Comparison of ENCODE assay signal across 8 cellular contexts in the genomic region with DNA sequence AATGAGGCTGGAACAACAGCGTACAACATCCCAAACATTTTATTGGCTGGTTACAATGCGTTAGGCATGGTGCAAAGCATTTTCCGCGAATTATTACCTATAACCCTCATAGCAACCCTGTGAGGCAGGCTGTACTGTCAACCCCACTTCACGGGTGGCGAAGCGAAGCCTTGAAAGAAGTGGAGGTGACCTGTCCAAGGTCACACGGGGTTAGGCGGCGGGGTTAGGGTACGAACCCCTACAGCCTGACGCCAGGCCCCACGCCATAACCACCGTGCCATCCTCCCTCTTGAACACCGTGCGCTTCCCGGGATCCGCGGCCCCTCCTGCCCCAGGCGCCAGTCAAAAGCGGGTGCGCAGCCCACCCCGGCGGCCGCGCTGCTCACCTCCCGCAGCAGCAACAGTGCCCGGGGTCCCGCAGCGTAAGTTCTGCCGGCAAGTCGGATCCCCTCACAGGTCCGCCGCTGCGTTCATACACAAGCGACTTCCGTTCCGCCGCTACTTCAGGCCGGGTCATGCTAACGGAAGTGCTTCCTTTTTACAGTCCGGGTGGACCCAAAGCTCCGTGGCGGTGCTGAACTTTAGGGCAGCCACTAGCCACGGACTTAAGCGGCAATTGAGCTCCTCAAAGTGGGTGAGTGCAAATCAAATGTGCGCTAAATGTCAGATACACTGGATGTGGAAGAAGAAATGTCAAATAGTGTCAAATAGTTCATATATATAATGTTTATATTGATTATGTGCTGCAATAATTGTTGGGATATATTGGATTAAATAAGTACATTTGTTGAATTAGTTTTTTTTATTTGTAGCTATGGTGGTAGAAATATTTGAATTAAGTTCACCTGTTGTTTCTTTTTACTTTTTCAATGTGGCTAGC. TPM values are rescaled to one million over a fixed set of nuclear protein-coding genes. Genes with fewer than 3 reads are reported as not detected.
DNase-seq lines count a peak whose midpoint lies in the region; ATAC-seq and TF ChIP-seq lines count a peak whose summit lies in the region.

A gene with protein sequence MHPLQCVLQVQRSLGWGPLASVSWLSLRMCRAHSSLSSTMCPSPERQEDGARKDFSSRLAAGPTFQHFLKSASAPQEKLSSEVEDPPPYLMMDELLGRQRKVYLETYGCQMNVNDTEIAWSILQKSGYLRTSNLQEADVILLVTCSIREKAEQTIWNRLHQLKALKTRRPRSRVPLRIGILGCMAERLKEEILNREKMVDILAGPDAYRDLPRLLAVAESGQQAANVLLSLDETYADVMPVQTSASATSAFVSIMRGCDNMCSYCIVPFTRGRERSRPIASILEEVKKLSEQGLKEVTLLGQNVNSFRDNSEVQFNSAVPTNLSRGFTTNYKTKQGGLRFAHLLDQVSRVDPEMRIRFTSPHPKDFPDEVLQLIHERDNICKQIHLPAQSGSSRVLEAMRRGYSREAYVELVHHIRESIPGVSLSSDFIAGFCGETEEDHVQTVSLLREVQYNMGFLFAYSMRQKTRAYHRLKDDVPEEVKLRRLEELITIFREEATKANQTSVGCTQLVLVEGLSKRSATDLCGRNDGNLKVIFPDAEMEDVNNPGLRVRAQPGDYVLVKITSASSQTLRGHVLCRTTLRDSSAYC (minus strand): TSS at position 478 of the 880 bp plus-strand sequence. CDS start 4,455 bp downstream, outside the sequence.

- TF ChIP-seq CTCF in PC-9 (conservative IDR thresholded peaks at IDR 0.05) = no peak; the same call in 1 of the 2 replicates
- TF ChIP-seq CTCF in esophagus muscularis mucosa (IDR thresholded peaks at IDR 0.05) = peak in 1 of 3 experiments; percentile 45

- DNase-seq in Caki2 (ENCODE audit: low read depth) = peak; percentile 75
- DNase-seq in KG1 (lab: John Stamatoyannopoulos, UW) = peak; percentile 85
- peak; percentile 82 for DNase-seq in PC-9
- DNase-seq in activated T-cell treated with anti-CD3 and anti-CD28 coated beads, Interleukin-2, amount 50 U/mL, for 24 hours = peak; percentile 89
- DNase-seq in esophagus muscularis mucosa (ENCODE audit: extremely low spot score) = peak; percentile 95
- DNase-seq in stimulated activated CD8-positive, alpha-beta memory T cell treated with anti-CD3 and anti-CD28 coated beads, Interleukin-4, amount 100 ng/mL, for 48 hours = peak; percentile 89

- H3K27ac Mint-ChIP-seq in activated T-cell treated with anti-CD3 and anti-CD28 coated beads, Interleukin-2, amount 50 U/mL, for 24 hours = peak within 1 kb of the TSS; percentile 96

- H3K4me3 ChIP-seq in PC-9 = peak within 1 kb of the TSS; percentile 98
- peak within 1 kb of the TSS; percentile 77 to 100 (median 96) for H3K4me3 ChIP-seq in esophagus muscularis mucosa
- peak within 1 kb of the TSS; percentile 96 to 100 for H3K4me3 ChIP-seq in muscle layer of colon (ENCODE audit: low read depth in 1 of 2, low read length in 2 of 2)

- H3K27me3 ChIP-seq in PC-9 (ENCODE audit: insufficient read depth, low read depth) (no peaks in the 10 kb centered on the region), esophagus muscularis mucosa (no peaks in the 10 kb centered on the region), muscle layer of colon (ENCODE audit: control insufficient read depth in 1 of 2, insufficient read depth in 2 of 2, low read length in 2 of 2) (no peaks in the 10 kb centered on the region)

- no peaks in the 10 kb centered on the region for H3K9me3 Mint-ChIP-seq in activated T-cell treated with anti-CD3 and anti-CD28 coated beads, Interleukin-2, amount 50 U/mL, for 24 hours

- no peak within 1 kb of the TSS for H3K27ac ChIP-seq in PC-9
- peak within 1 kb of the TSS; percentile 73 to 82 (median 76) for H3K27ac ChIP-seq in esophagus muscularis mucosa (replicated peaks in 1 of 4)
- peak within 1 kb of the TSS; percentile 81 for H3K27ac ChIP-seq in muscle layer of colon (ENCODE audit: low read depth, low read length)

- no peak for TF ChIP-seq EP300 in esophagus muscularis mucosa (IDR thresholded peaks at IDR 0.05)

- in situ Hi-C loops in Caki2 (cut with HindIII; ENCODE audit: low pct_unique_long_range_greater_than_20kb, low sequenced_read_pairs) = no loop called here

- peaks cover 38% of the 10 kb centered on the region for H3K79me2 ChIP-seq in PC-9 (ENCODE audit: low read depth)

- peaks cover 15% of the 10 kb centered on the region; the same call in 1 of the 2 replicates for H4K20me1 ChIP-seq in PC-9 (ENCODE audit: insufficient read depth)

- H3K36me3 ChIP-seq in PC-9 (ENCODE audit: low read depth) (no peaks in the 10 kb centered on the region), esophagus muscularis mucosa (peaks cover 5 to 20% (median 16%) of the 10 kb centered on the region in 4 donors), muscle layer of colon (ENCODE audit: insufficient read depth, low read length) (no peaks in the 10 kb centered on the region)

- intact Hi-C loops in PC-9 (cut with micrococcal nuclease; ENCODE audit: unreplicated experiment) = loop anchor here (1.0 to 5.0 kb wide), 5 partner anchors 43 to 726 kb away; a partner anchor contains a TSS
- intact Hi-C loops in esophagus muscularis mucosa (cut with DNase I) = no loop called here

- H3K9me2 ChIP-seq in PC-9 (ENCODE audit: insufficient read depth) = no peaks in the 10 kb centered on the region

- peak within 1 kb of the TSS; percentile 85 for H3K4me2 ChIP-seq in PC-9

- peak within 1 kb of the TSS; percentile 93 for H3K4me3 Mint-ChIP-seq in activated T-cell treated with anti-CD3 and anti-CD28 coated beads, Interleukin-2, amount 50 U/mL, for 24 hours

- H3K4me1 ChIP-seq in PC-9 (replicated peaks; ENCODE audit: insufficient read depth) (peaks cover 13% of the 10 kb centered on the region), esophagus muscularis mucosa (peaks cover 13 to 51% (median 41%) of the 10 kb centered on the region in 4 donors), muscle layer of colon (ENCODE audit: insufficient read depth, low read length) (peaks cover 23% of the 10 kb centered on the region)

- H3K27me3 Mint-ChIP-seq in activated T-cell treated with anti-CD3 and anti-CD28 coated beads, Interleukin-2, amount 50 U/mL, for 24 hours = no peaks in the 10 kb centered on the region

- POLR2A ChIA-PET in PC-9 (lab: Charles Lee; ENCODE audit: unreplicated experiment) = interaction anchor here (0.5 to 0.7 kb wide), 7 partner anchors 17 to 1034 kb away, joined by 3 to 9 read pairs (median 3); a partner anchor contains a TSS

- no peak for TF ChIP-seq POLR2A in esophagus muscularis mucosa (IDR thresholded peaks at IDR 0.05; ENCODE audit: low read depth)

- H3K4me1 Mint-ChIP-seq in activated T-cell treated with anti-CD3 and anti-CD28 coated beads, Interleukin-2, amount 50 U/mL, for 24 hours (ENCODE audit: low read depth) = peaks cover 51% of the 10 kb centered on the region

- CTCF ChIA-PET in PC-9 (lab: Charles Lee) = interaction anchor here (0.5 to 0.6 kb wide), 5 partner anchors 40 to 726 kb away, joined by 3 to 10 read pairs (median 4); no protein-coding TSS in a partner anchor

- BruUV-seq in PC-9 (replicated peaks; lab: Mats Ljungman, UMichigan) = TSS peak; percentile 42

- H3K9me3 ChIP-seq in PC-9 (ENCODE audit: insufficient read depth, low read depth) (no peaks in the 10 kb centered on the region), esophagus muscularis mucosa (no peaks in the 10 kb centered on the region), muscle layer of colon (ENCODE audit: low read length) (no peaks in the 10 kb centered on the region)

- peak; percentile 82 for ATAC-seq in GM21528 (IDR thresholded peaks at IDR 0.05; ENCODE audit: low FRiP score, unreplicated experiment)

- H2AFZ ChIP-seq in PC-9 = peak within 1 kb of the TSS; percentile 92

- no peaks in the 10 kb centered on the region for H3F3A ChIP-seq in PC-9 (ENCODE audit: insufficient read depth, low read depth)

- peaks cover 40% of the 10 kb centered on the region for H3K36me3 Mint-ChIP-seq in activated T-cell treated with anti-CD3 and anti-CD28 coated beads, Interleukin-2, amount 50 U/mL, for 24 hours (ENCODE audit: low read depth)

- 0% methylated on average over 25 of the region's 47 CpGs for WGBS in esophagus muscularis mucosa

- peak within 1 kb of the TSS; percentile 88 for H3K9ac ChIP-seq in muscle layer of colon (ENCODE audit: low read length)

RNA-seq across cellular contexts. Expression of the gene that starts here (rescaled TPM):
- 31.0 and 32.3 TPM in 2 replicates for total RNA-seq in Caki2 (2014; rRNA removed; shearing (Covaris generic); ENCODE audit: low replicate concordance)
- total RNA-seq in PC-9 (2021) = 39.7 and 45.3 TPM in 2 replicates
- 10 to 100 TPM; 11.3 to 19.5 (median 16.9) TPM for total RNA-seq in esophagus muscularis mucosa
